Comparison of ENCODE assay signal across 25 cellular contexts in the genomic region with DNA sequence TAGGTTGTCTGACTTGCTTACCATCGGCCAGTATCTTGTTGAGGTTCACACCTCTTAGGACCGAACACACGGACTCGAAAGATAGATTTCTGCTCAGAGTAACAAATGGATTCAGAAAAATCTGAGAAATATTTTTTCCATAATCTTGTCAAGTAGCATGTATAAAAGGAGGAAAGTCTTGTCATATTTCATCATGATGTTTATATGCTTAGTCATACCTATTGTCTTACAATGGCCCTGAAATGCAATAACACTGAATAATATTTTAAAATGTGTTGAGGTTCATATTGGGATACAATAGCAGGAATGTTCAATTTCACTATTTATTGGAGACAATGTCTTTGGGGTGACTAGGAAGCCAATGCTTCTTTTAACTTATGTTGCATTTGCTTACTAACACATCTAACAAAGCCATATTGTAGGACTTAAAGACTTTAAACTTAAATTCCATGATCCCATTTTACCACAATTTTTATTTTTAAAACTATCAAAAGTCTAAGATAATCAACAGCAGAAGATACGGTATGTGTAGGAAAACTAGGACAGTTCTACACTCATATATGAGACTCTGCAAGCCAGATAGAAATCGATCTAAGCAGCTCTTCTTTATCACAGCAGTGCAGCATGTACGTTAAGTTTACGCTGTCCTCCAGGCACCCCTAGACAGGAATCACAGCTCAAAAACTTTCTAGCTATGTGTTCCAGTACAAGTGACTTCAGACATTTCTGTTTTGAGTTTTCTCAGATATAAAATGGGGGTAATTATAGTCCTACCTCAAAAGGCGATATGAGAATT.
A peak's percentile ranks its signal among the peaks of the same experiment; 100 is the strongest.
DNase-seq lines count a peak whose midpoint lies in the region; FAIRE-seq and TF ChIP-seq lines count a peak whose summit lies in the region.
"Had no signal": no experiment of that assay in that cellular context is flagged by ENCODE, and none has a peak within 500 bp of the region (broad histone marks: within the 10 kb centered on the region; RNA-seq: fewer than 3 reads in every experiment).

No MANE protein-coding gene starts in this region.

- no peak overlapping the region for H3K27ac ChIP-seq in GM23248
- H3K27ac ChIP-seq in PC-9: peak overlapping the region; percentile 57
- H3K27ac ChIP-seq in mammary epithelial cell (ENCODE audit: insufficient read depth, low read depth, low read length): peak overlapping the region; percentile 25
- peak overlapping the region; percentile 57 for H3K27ac ChIP-seq in keratinocyte (ENCODE audit: control insufficient read depth, insufficient read depth, low read length)
- H3K27ac ChIP-seq in left ventricle myocardium inferior (replicated peaks): no peak overlapping the region
- H3K27ac ChIP-seq in adrenal gland: no peak overlapping the region
- H3K27ac ChIP-seq: neutrophil, prostate gland, sigmoid colon, upper lobe of left lung had no signal

- H3F3A ChIP-seq in GM23248 (ENCODE audit: insufficient read depth) (no peaks in the 10 kb centered on the region), PC-9 (ENCODE audit: insufficient read depth, low read depth) (no peaks in the 10 kb centered on the region)

- dilution Hi-C loops in mammary epithelial cell (cut with HindIII; ENCODE audit: low sequenced_read_pairs): no loop called here
- dilution Hi-C loops in keratinocyte (cut with MboI; ENCODE audit: extremely low pct_ligation_motif_present, low sequenced_read_pairs): no loop called here

- no peak overlapping the region for H3K9ac ChIP-seq in GM23248
- H3K9ac ChIP-seq in mammary epithelial cell (ENCODE audit: insufficient read depth, low read length): no peak overlapping the region
- no peak overlapping the region for H3K9ac ChIP-seq in keratinocyte (ENCODE audit: control insufficient read depth, extremely low read depth, insufficient read depth, low read length)

- 92 to 95% methylated on average over 9 of the region's 9 CpGs for WGBS in GM23248 (ENCODE audit: low coverage in 1 of 2, low lambda C conversion rate in 2 of 2, missing lambda C conversion rate in 2 of 2), 2 experiments
- WGBS in mammary epithelial cell (ENCODE audit: low coverage, missing lambda C conversion rate): 99% methylated on average over 9 of the region's 9 CpGs
- WGBS in adrenal gland, 4 donors: 89 to 92% (median 90%) methylated on average over 9 of the region's 9 CpGs

- no peak overlapping the region for H3K4me2 ChIP-seq in GM23248 (ENCODE audit: unreplicated experiment)
- 0 out of 2 replicates have a peak overlapping the region, but pooled peaks have one; percentile 6 for H3K4me2 ChIP-seq in PC-9
- no peak overlapping the region for H3K4me2 ChIP-seq in mammary epithelial cell (ENCODE audit: insufficient read depth, low read depth, low read length)
- peak overlapping the region; percentile 12 for H3K4me2 ChIP-seq in keratinocyte (ENCODE audit: control insufficient read depth, extremely low read depth, insufficient read depth, low read depth, low read length)

- TF ChIP-seq CTCF in PC-9 (conservative IDR thresholded peaks at IDR 0.05): no peak
- TF ChIP-seq CTCF in mammary epithelial cell (conservative IDR thresholded peaks at IDR 0.05 in 1 of 2, IDR thresholded peaks at IDR 0.05 in 1 of 2; ENCODE audit: extremely low read depth in 1 of 2, insufficient read depth in 1 of 2, low read depth in 1 of 2, low read length in 2 of 2): no peak
- TF ChIP-seq CTCF in keratinocyte (optimal IDR thresholded peaks at IDR 0.05 in 1 of 3, IDR thresholded peaks at IDR 0.05 in 1 of 3, conservative IDR thresholded peaks at IDR 0.05 in 1 of 3; ENCODE audit: extremely low read depth in 1 of 3, insufficient read depth in 2 of 3, low read length in 3 of 3): no peak
- no peak for TF ChIP-seq CTCF in left ventricle myocardium inferior (IDR thresholded peaks at IDR 0.05; ENCODE audit: borderline replicate concordance)
- TF ChIP-seq CTCF in adrenal gland (IDR thresholded peaks at IDR 0.05): no peak

- POLR2A ChIA-PET in PC-9 (lab: Charles Lee; ENCODE audit: unreplicated experiment): no interaction called here

- TF ChIP-seq POLR2A in adrenal gland (IDR thresholded peaks at IDR 0.05): no peak

- intact Hi-C loops in PC-9 (cut with micrococcal nuclease; ENCODE audit: unreplicated experiment): no loop called here
- intact Hi-C loops in mammary epithelial cell (cut with micrococcal nuclease): no loop called here
- intact Hi-C loops in left ventricle myocardium inferior (cut with micrococcal nuclease): no loop called here
- intact Hi-C loops in adrenal gland (cut with DNase I): no loop called here

- H3K9me2 ChIP-seq in GM23248 (ENCODE audit: insufficient read depth): no peaks in the 10 kb centered on the region
- H3K9me2 ChIP-seq in PC-9 (ENCODE audit: insufficient read depth): no peaks in the 10 kb centered on the region

- CTCF ChIA-PET in PC-9 (lab: Charles Lee): no interaction called here
- CTCF ChIA-PET in mammary epithelial cell (lab: Charles Lee; ENCODE audit: low non-redundant PET): no interaction called here

- BruUV-seq in PC-9 (replicated peaks; lab: Mats Ljungman, UMichigan) (no TSS peak), mammary epithelial cell (replicated peaks; lab: Mats Ljungman, UMichigan) (no TSS peak)

- H3K79me2 ChIP-seq in GM23248 (ENCODE audit: insufficient read depth): no peaks in the 10 kb centered on the region
- no peaks in the 10 kb centered on the region for H3K79me2 ChIP-seq in PC-9 (ENCODE audit: low read depth)
- no peaks in the 10 kb centered on the region for H3K79me2 ChIP-seq in mammary epithelial cell (ENCODE audit: insufficient read depth, low read length)
- H3K79me2 ChIP-seq in keratinocyte (ENCODE audit: control insufficient read depth, insufficient read depth, low read length): no peaks in the 10 kb centered on the region

- H3K4me3 ChIP-seq in GM23248: no peak overlapping the region
- no peak overlapping the region for H3K4me3 ChIP-seq in PC-9
- no peak overlapping the region for H3K4me3 ChIP-seq in mammary epithelial cell (replicated peaks in 1 of 3; ENCODE audit: insufficient read depth in 1 of 3, low read depth in 2 of 3, low read length in 3 of 3)
- H3K4me3 ChIP-seq in keratinocyte (ENCODE audit: control insufficient read depth in 2 of 3, extremely low read depth in 1 of 3, insufficient read depth in 2 of 3, low read depth in 1 of 3, low read length in 3 of 3): no peak overlapping the region
- H3K4me3 ChIP-seq in left ventricle myocardium inferior: no peak overlapping the region
- no peak overlapping the region for H3K4me3 ChIP-seq in adrenal gland
- H3K4me3 ChIP-seq: prostate gland, sigmoid colon, upper lobe of left lung had no signal

- peak; percentile 15 for DNase-seq in GM23248
- no peak for DNase-seq in PC-9
- peak; percentile 7 for DNase-seq in mammary epithelial cell
- no peak for DNase-seq in keratinocyte (ENCODE audit: low read depth, low spot score)
- DNase-seq in retina: no peak
- DNase-seq in left ventricle myocardium inferior: no peak
- DNase-seq in SIG-M5 (lab: John Stamatoyannopoulos, UW): no peak
- no peak for DNase-seq in adrenal gland
- DNase-seq: activated CD4-positive, alpha-beta T cell treated with anti-CD3 and anti-CD28 coated beads, Interleukin-2, amount 50 U/mL, for 48 hours; activated CD4-positive, CD25-positive, alpha-beta regulatory T cell treated with anti-CD3 and anti-CD28 coated beads, Interleukin-2, amount 50 U/mL, for 72 hours; activated T-cell treated with anti-CD3 and anti-CD28 coated beads, Interleukin-2, amount 50 U/mL, for 72 hours; C1 segment of cervical spinal cord; DMS79; GDM1; immature natural killer cell; naive thymus-derived CD4-positive, alpha-beta T cell; NCI-H146; NCI-H2171 treated with DMSO at 0.1 percent for 48 hours; NCI-H510A treated with DMSO at 0.1 percent for 48 hours; sigmoid colon; stimulated activated naive B cell treated with anti-CD40 and anti-IgM and Interleukin-4, amounts not matched to agents 10 μg/mL and 1 μg/mL and 100 μg/mL, for 72 hours; T-helper 17 cell; upper lobe of left lung had no signal

- 0 out of 2 replicates have a peak, but pooled peaks cover 11% of the 10 kb centered on the region for H3K4me1 ChIP-seq in GM23248 (ENCODE audit: insufficient read depth)
- H3K4me1 ChIP-seq in PC-9 (replicated peaks; ENCODE audit: insufficient read depth): peaks cover 15% of the 10 kb centered on the region
- peaks cover 11% of the 10 kb centered on the region for H3K4me1 ChIP-seq in mammary epithelial cell (ENCODE audit: insufficient read depth, low read length)
- peaks cover 12% of the 10 kb centered on the region for H3K4me1 ChIP-seq in keratinocyte (ENCODE audit: control insufficient read depth, extremely low read depth, insufficient read depth, low read length)
- H3K4me1 ChIP-seq in left ventricle myocardium inferior: peaks cover 15% of the 10 kb centered on the region
- H3K4me1 ChIP-seq in adrenal gland (replicated peaks in 1 of 2): peaks cover 0 to 4% of the 10 kb centered on the region in 2 donors
- H3K4me1 ChIP-seq: prostate gland, upper lobe of left lung had no signal

- H3K9me1 ChIP-seq in keratinocyte (ENCODE audit: control insufficient read depth, extremely low read depth, insufficient read depth, low read length): no peaks in the 10 kb centered on the region

- in situ Hi-C loops in GM23248 (cut with MboI): no loop called here
- in situ Hi-C loops in mammary epithelial cell (cut with MboI; ENCODE audit: low sequenced_read_pairs in 2 of 2): no loop called here

- H2AFZ ChIP-seq in GM23248 (no peak overlapping the region), PC-9 (no peak overlapping the region; the same call in 1 of the 2 replicates), mammary epithelial cell (ENCODE audit: low read depth, low read length) (no peak overlapping the region), keratinocyte (ENCODE audit: control insufficient read depth, low read length) (no peak overlapping the region)

- H3K36me3 ChIP-seq in GM23248 (ENCODE audit: low read depth) (no peaks in the 10 kb centered on the region), PC-9 (ENCODE audit: low read depth) (no peaks in the 10 kb centered on the region), mammary epithelial cell (ENCODE audit: insufficient read depth, low read length) (no peaks in the 10 kb centered on the region), keratinocyte (ENCODE audit: control insufficient read depth in 2 of 2, extremely low read depth in 1 of 2, insufficient read depth in 2 of 2, low read length in 2 of 2) (no peaks in the 10 kb centered on the region), left ventricle myocardium inferior (no peaks in the 10 kb centered on the region), adrenal gland (replicated peaks in 1 of 2) (no peaks in the 10 kb centered on the region)
- H3K36me3 ChIP-seq: neutrophil, prostate gland, sigmoid colon, upper lobe of left lung had no signal

- peak; percentile 71 for FAIRE-seq in keratinocyte (lab: Jason Lieb, UNC)

- H3K9me3 ChIP-seq in GM23248 (ENCODE audit: low read depth) (no peaks in the 10 kb centered on the region), PC-9 (ENCODE audit: insufficient read depth, low read depth) (peaks cover 10% of the 10 kb centered on the region; the same call in 1 of the 2 replicates), mammary epithelial cell (replicated peaks; ENCODE audit: insufficient read depth, low read length) (peaks cover 3% of the 10 kb centered on the region), keratinocyte (ENCODE audit: control insufficient read depth, low read depth, low read length) (peaks cover 3% of the 10 kb centered on the region), left ventricle myocardium inferior (replicated peaks) (no peaks in the 10 kb centered on the region), adrenal gland (replicated peaks in 1 of 3) (no peaks in the 10 kb centered on the region)
- H3K9me3 ChIP-seq: neutrophil, prostate gland, sigmoid colon, upper lobe of left lung had no signal

- H4K20me1 ChIP-seq in GM23248 (ENCODE audit: insufficient read depth): no peaks in the 10 kb centered on the region
- H4K20me1 ChIP-seq in PC-9 (ENCODE audit: insufficient read depth): no peaks in the 10 kb centered on the region
- H4K20me1 ChIP-seq in mammary epithelial cell (ENCODE audit: insufficient read depth, low read length): no peaks in the 10 kb centered on the region
- H4K20me1 ChIP-seq in keratinocyte (ENCODE audit: control insufficient read depth, extremely low read depth, insufficient read depth, low read length): no peaks in the 10 kb centered on the region

- H3K27me3 ChIP-seq in GM23248 (replicated peaks; ENCODE audit: insufficient read depth) (no peaks in the 10 kb centered on the region), PC-9 (ENCODE audit: insufficient read depth, low read depth) (no peaks in the 10 kb centered on the region), mammary epithelial cell (ENCODE audit: insufficient read depth, low read length) (no peaks in the 10 kb centered on the region), keratinocyte (ENCODE audit: control insufficient read depth, extremely low read depth, insufficient read depth, low read length) (no peaks in the 10 kb centered on the region), left ventricle myocardium inferior (ENCODE audit: low read depth) (no peaks in the 10 kb centered on the region), adrenal gland (no peaks in the 10 kb centered on the region)
- H3K27me3 ChIP-seq: neutrophil, sigmoid colon, upper lobe of left lung had no signal

Comparison
In these comparisons a context has a peak if more than half of its experiments do, and no peak if none do; other contexts are left out.
1. DNase-seq: peak in GM23248 (single experiment) and mammary epithelial cell (single experiment); none in PC-9 (0 of 2), keratinocyte (single experiment), retina (single experiment), left ventricle myocardium inferior (single experiment), SIG-M5 (single experiment) and adrenal gland (0 of 7).
2. H3K27ac ChIP-seq: peak in PC-9 (single experiment), mammary epithelial cell (single experiment) and keratinocyte (single experiment); none in GM23248 (single experiment), left ventricle myocardium inferior (single experiment) and adrenal gland (0 of 5).
3. H3K4me2 ChIP-seq: peak in PC-9 (single experiment) and keratinocyte (single experiment); none in GM23248 (single experiment) and mammary epithelial cell (single experiment).